Comparison of ENCODE assay signal across 21 cellular contexts in genomic region chr6:34518669-34519365, GRCh38. TPM values are rescaled to one million over a fixed set of nuclear protein-coding genes. Genes with fewer than 3 reads are reported as not detected.
"Had no signal": no experiment of that assay in that cellular context is flagged by ENCODE, and none has a peak within 500 bp of the region (broad histone marks: within the 10 kb centered on the region; RNA-seq: fewer than 3 reads in every experiment).

No MANE protein-coding gene starts in this region.

- H3K27me3 Mint-ChIP-seq: activated B cell treated with CpG ODN at 0.5 μM for 24 hours had no signal

- H3K4me3 Mint-ChIP-seq: activated B cell treated with CpG ODN at 0.5 μM for 24 hours; activated naive CD8-positive, alpha-beta T cell; memory B cell; naive B cell; neural crest cell; stimulated activated naive B cell treated with anti-CD40 and anti-IgM and Interleukin-4, amounts not matched to agents 10 μg/mL and 1 μg/mL and 100 μg/mL, for 72 hours; T-cell had no signal

- H3K36me3 ChIP-seq: pancreas, thyroid gland had no signal

- H3K9me3 Mint-ChIP-seq: activated B cell treated with CpG ODN at 0.5 μM for 24 hours; memory B cell; naive B cell; neural crest cell; stimulated activated naive B cell treated with anti-CD40 and anti-IgM and Interleukin-4, amounts not matched to agents 10 μg/mL and 1 μg/mL and 100 μg/mL, for 72 hours; T-cell had no signal

- ATAC-seq: body of pancreas; left ventricle myocardium superior; mucosa of descending colon; pancreas; stimulated activated naive B cell treated with anti-CD40 and anti-IgM and Interleukin-4, amounts not matched to agents 10 μg/mL and 1 μg/mL and 100 μg/mL, for 72 hours; T-cell had no signal

- H3K27ac Mint-ChIP-seq: activated B cell treated with CpG ODN at 0.5 μM for 24 hours; activated naive CD8-positive, alpha-beta T cell; memory B cell; stimulated activated naive B cell treated with anti-CD40 and anti-IgM and Interleukin-4, amounts not matched to agents 10 μg/mL and 1 μg/mL and 100 μg/mL, for 72 hours; T-cell had no signal

- H3K9me3 ChIP-seq: body of pancreas, mucosa of descending colon, pancreas, thyroid gland had no signal

- H3K36me3 Mint-ChIP-seq: activated naive CD8-positive, alpha-beta T cell; memory B cell; naive B cell; stimulated activated naive B cell treated with anti-CD40 and anti-IgM and Interleukin-4, amounts not matched to agents 10 μg/mL and 1 μg/mL and 100 μg/mL, for 72 hours; T-cell had no signal

- H3K4me3 ChIP-seq: body of pancreas, dorsolateral prefrontal cortex, mucosa of descending colon, pancreas, SK-N-MC, thyroid gland had no signal

- DNase-seq: activated B cell treated with CpG ODN at 0.5 μM for 24 hours; activated CD4-positive, alpha-beta T cell treated with anti-CD3 and anti-CD28 coated beads, Interleukin-2, amount 50 U/mL, for 1 hour; activated CD8-positive, alpha-beta memory T cell treated with anti-CD3 and anti-CD28 coated beads, Interleukin-2, amount 50 U/mL, for 48 hours; activated gamma-delta T cell; activated T-cell treated with anti-CD3 and anti-CD28 coated beads, Interleukin-2, amount 50 U/mL, for 48 hours; amygdala; body of pancreas; foreskin melanocyte; left ventricle myocardium superior; mucosa of descending colon; naive B cell; stimulated activated naive B cell treated with anti-CD40 and anti-IgM and Interleukin-4, amounts not matched to agents 10 μg/mL and 1 μg/mL and 100 μg/mL, for 72 hours; T-cell; thyroid gland had no signal

- H3K27ac ChIP-seq: body of pancreas, pancreas, SK-N-MC, thyroid gland had no signal

- H3K4me1 ChIP-seq: body of pancreas, pancreas had no signal

- H3K27me3 ChIP-seq: body of pancreas, pancreas, thyroid gland had no signal

RNA-seq across cellular contexts. Expression of gene SPDEF, which starts 37.3 kb away (rescaled TPM):
- total RNA-seq: body of pancreas, epithelial cell of proximal tubule, left ventricle myocardium superior, thyroid gland had no signal
